8 cellular contexts compared by ENCODE assay signal in genomic region chr20:31967830-31968249, GRCh38. TPM values are rescaled to one million over a fixed set of nuclear protein-coding genes. Genes with fewer than 3 reads are reported as not detected.
A peak's percentile ranks its signal among the peaks of the same experiment; 100 is the strongest.
DNase-seq lines count a peak whose midpoint lies in the region; ATAC-seq and TF ChIP-seq lines count a peak whose summit lies in the region.

XKR7 (plus strand) TSS chr20:31968151; CDS start chr20:31968176, 25 bp downstream.

- peak within 1 kb of the TSS; percentile 88 for H3K4me3 Mint-ChIP-seq in stimulated activated naive CD8-positive, alpha-beta T cell treated with anti-CD3 and anti-CD28 coated beads, Interleukin-15, Interleukin-2, amounts not matched to agents 100 ng/mL and 50 ng/mL, for 24 hours
- H3K4me3 Mint-ChIP-seq in HFFc6: no peak within 1 kb of the TSS

- H3K4me3 ChIP-seq in left ventricle myocardium inferior: peak within 1 kb of the TSS; percentile 30
- H3K4me3 ChIP-seq in esophagus muscularis mucosa: peak within 1 kb of the TSS in 3 of 4 donors; percentile 24 to 32 (median 27)

- 2% methylated on average over 27 of the region's 38 CpGs for WGBS in esophagus muscularis mucosa

- H3K27me3 Mint-ChIP-seq in stimulated activated naive CD8-positive, alpha-beta T cell treated with anti-CD3 and anti-CD28 coated beads, Interleukin-15, Interleukin-2, amounts not matched to agents 100 ng/mL and 50 ng/mL, for 24 hours: peaks cover 61% of the 10 kb centered on the region
- peaks cover 27% of the 10 kb centered on the region for H3K27me3 Mint-ChIP-seq in HFFc6 (ENCODE audit: insufficient read depth)

- no peaks in the 10 kb centered on the region for H3K36me3 ChIP-seq in left ventricle myocardium inferior
- no peaks in the 10 kb centered on the region for H3K36me3 ChIP-seq in esophagus muscularis mucosa

- H3K9me3 ChIP-seq in left ventricle myocardium inferior (replicated peaks) (no peaks in the 10 kb centered on the region), esophagus muscularis mucosa (no peaks in the 10 kb centered on the region)

- TF ChIP-seq EP300 in esophagus muscularis mucosa (IDR thresholded peaks at IDR 0.05): no peak

- TF ChIP-seq POLR2A in esophagus muscularis mucosa (IDR thresholded peaks at IDR 0.05; ENCODE audit: low read depth): no peak

- ATAC-seq in left cardiac atrium: no peak

- DNase-seq in left ventricle myocardium inferior (no peak), left cardiac atrium (no peak), NOMO-1 (lab: John Stamatoyannopoulos, UW; ENCODE audit: unreplicated experiment in 2 of 2) (peak; percentile 53 to 58), esophagus muscularis mucosa (ENCODE audit: extremely low spot score) (no peak), HFFc6 (no peak), RPMI8226 (no peak), KG1 (lab: John Stamatoyannopoulos, UW) (no peak)

- no peaks in the 10 kb centered on the region for H3K9me3 Mint-ChIP-seq in stimulated activated naive CD8-positive, alpha-beta T cell treated with anti-CD3 and anti-CD28 coated beads, Interleukin-15, Interleukin-2, amounts not matched to agents 100 ng/mL and 50 ng/mL, for 24 hours
- no peaks in the 10 kb centered on the region for H3K9me3 Mint-ChIP-seq in HFFc6

- peaks cover 4% of the 10 kb centered on the region for H3K4me1 Mint-ChIP-seq in stimulated activated naive CD8-positive, alpha-beta T cell treated with anti-CD3 and anti-CD28 coated beads, Interleukin-15, Interleukin-2, amounts not matched to agents 100 ng/mL and 50 ng/mL, for 24 hours (ENCODE audit: low read depth)
- peaks cover 10% of the 10 kb centered on the region for H3K4me1 Mint-ChIP-seq in HFFc6 (ENCODE audit: low read depth)

- H3K27me3 ChIP-seq in left ventricle myocardium inferior (ENCODE audit: low read depth) (peaks cover 83% of the 10 kb centered on the region), esophagus muscularis mucosa (peaks cover 0 to 83% (median 20%) of the 10 kb centered on the region in 4 donors)

- no peaks in the 10 kb centered on the region for H3K36me3 Mint-ChIP-seq in stimulated activated naive CD8-positive, alpha-beta T cell treated with anti-CD3 and anti-CD28 coated beads, Interleukin-15, Interleukin-2, amounts not matched to agents 100 ng/mL and 50 ng/mL, for 24 hours (ENCODE audit: low read depth)
- no peaks in the 10 kb centered on the region for H3K36me3 Mint-ChIP-seq in HFFc6 (ENCODE audit: low read depth)

- TF ChIP-seq CTCF in left ventricle myocardium inferior (IDR thresholded peaks at IDR 0.05; ENCODE audit: borderline replicate concordance): no peak
- TF ChIP-seq CTCF in esophagus muscularis mucosa (IDR thresholded peaks at IDR 0.05): no peak
- no peak for TF ChIP-seq CTCF in HFFc6 (IDR thresholded peaks at IDR 0.05)

- H3K27ac Mint-ChIP-seq in stimulated activated naive CD8-positive, alpha-beta T cell treated with anti-CD3 and anti-CD28 coated beads, Interleukin-15, Interleukin-2, amounts not matched to agents 100 ng/mL and 50 ng/mL, for 24 hours: no peak within 1 kb of the TSS
- H3K27ac Mint-ChIP-seq in HFFc6: no peak within 1 kb of the TSS

- H3K4me1 ChIP-seq in left ventricle myocardium inferior: peaks cover 4% of the 10 kb centered on the region
- H3K4me1 ChIP-seq in esophagus muscularis mucosa: peaks cover 0 to 12% (median 6%) of the 10 kb centered on the region in 4 donors

- H3K27ac ChIP-seq in left ventricle myocardium inferior (replicated peaks): no peak within 1 kb of the TSS
- no peak within 1 kb of the TSS for H3K27ac ChIP-seq in esophagus muscularis mucosa (replicated peaks in 1 of 4)

- intact Hi-C loops in left ventricle myocardium inferior (cut with micrococcal nuclease) (no loop called here), left cardiac atrium (cut with DNase I) (no loop called here), esophagus muscularis mucosa (cut with DNase I) (no loop called here)

RNA-seq across cellular contexts. Expression of gene XKR7, which starts in this region (rescaled TPM):
- total RNA-seq in left ventricle myocardium inferior (not detected), left cardiac atrium (not detected), esophagus muscularis mucosa (not detected)
- not detected for total RNA-seq in HFFc6 (2021; fragmentation: NEBNext Ultra II Directional; extraction: Animal tissue kit (Norgen Biotek cat#: 25700))

Comparison
In these comparisons a context has a peak if more than half of its experiments do, and no peak if none do; other contexts are left out.
1. DNase-seq: peak in NOMO-1 (2 of 2); none in left ventricle myocardium inferior (single experiment), left cardiac atrium (single experiment), esophagus muscularis mucosa (single experiment), HFFc6 (single experiment), RPMI8226 (single experiment) and KG1 (single experiment).